Comparison of ENCODE assay signal across 8 cellular contexts in the genomic region with DNA sequence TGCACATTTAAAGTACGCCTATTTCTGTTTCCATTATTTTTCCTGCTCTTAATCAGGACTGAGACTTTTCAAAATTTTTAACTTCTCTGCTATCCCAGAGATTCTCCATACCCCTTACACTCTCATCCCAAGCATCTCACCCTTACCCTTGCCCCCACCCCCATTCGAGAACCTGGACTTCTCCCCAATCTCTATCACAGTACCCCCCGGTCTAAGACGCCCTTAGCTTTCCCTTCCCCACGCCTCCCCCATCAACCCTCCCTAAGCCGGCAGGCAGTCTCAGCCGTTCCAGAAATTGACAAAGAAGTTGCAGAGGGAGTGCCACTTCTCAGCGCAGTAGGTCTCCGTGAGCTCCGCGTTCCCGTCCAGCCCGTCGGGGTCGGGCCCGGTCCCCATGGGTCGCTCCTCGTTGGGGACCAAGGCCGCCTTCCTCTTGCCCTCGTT. TPM values are rescaled to one million over a fixed set of nuclear protein-coding genes. Genes with fewer than 3 reads are reported as not detected.
A peak's percentile ranks its signal among the peaks of the same experiment; 100 is the strongest.
DNase-seq lines count a peak whose midpoint lies in the region; ATAC-seq and TF ChIP-seq lines count a peak whose summit lies in the region.

No MANE protein-coding gene starts in this region.

- no peak for TF ChIP-seq CTCF in Caco-2 (IDR thresholded peaks at IDR 0.05; ENCODE audit: insufficient read depth in 1 of 2, low read depth in 1 of 2, low read length in 1 of 2, severe bottlenecking in 1 of 2, unreplicated experiment in 1 of 2)
- TF ChIP-seq CTCF in HL-60 (IDR thresholded peaks at IDR 0.05; ENCODE audit: insufficient read depth, low read length) = no peak
- TF ChIP-seq CTCF in astrocyte of the cerebellum (IDR thresholded peaks at IDR 0.05; ENCODE audit: low read depth, low read length, missing control alignments) = no peak

- H3K9me3 Mint-ChIP-seq in Caco-2 (ENCODE audit: unreplicated experiment) (no peaks in the 10 kb centered on the region), immature natural killer cell (no peaks in the 10 kb centered on the region)

- peak overlapping the region in 4 of 5 donors; percentile 42 to 75 (median 69) for H3K9ac ChIP-seq in subcutaneous abdominal adipose tissue (ENCODE audit: low read length in 5 of 5)

- H3K27me3 ChIP-seq in Caco-2 (replicated peaks; ENCODE audit: control insufficient read depth, insufficient read depth, low read length) (no peaks in the 10 kb centered on the region), HL-60 (ENCODE audit: insufficient read depth, poor library complexity, severe bottlenecking) (no peaks in the 10 kb centered on the region), subcutaneous abdominal adipose tissue (ENCODE audit: control insufficient read depth in 5 of 5, insufficient read depth in 4 of 5, low read length in 5 of 5) (no peaks in the 10 kb centered on the region)

- H3K9me3 ChIP-seq in Caco-2 (no peaks in the 10 kb centered on the region), subcutaneous abdominal adipose tissue (ENCODE audit: control insufficient read depth in 5 of 5, low read length in 5 of 5) (no peaks in the 10 kb centered on the region)

- no TSS peak for BruUV-seq in Caco-2 (replicated peaks; lab: Mats Ljungman, UMichigan)

- H3K36me3 ChIP-seq in Caco-2 (ENCODE audit: control insufficient read depth, insufficient read depth, low read length) = no peaks in the 10 kb centered on the region
- H3K36me3 ChIP-seq in subcutaneous abdominal adipose tissue (ENCODE audit: control insufficient read depth in 5 of 5, insufficient read depth in 5 of 5, low read length in 5 of 5) = no peaks in the 10 kb centered on the region

- no peak overlapping the region for H3K27ac Mint-ChIP-seq in Caco-2 (ENCODE audit: unreplicated experiment)
- H3K27ac Mint-ChIP-seq in immature natural killer cell = peak overlapping the region; percentile 63 to 90 (median 78)

- in situ Hi-C loops in astrocyte of the cerebellum (cut with HindIII; ENCODE audit: low sequenced_read_pairs) = no loop called here

- CTCF ChIA-PET in Caco-2 (lab: Charles Lee) = interaction anchor here (0.6 to 1.9 kb wide), 3 partner anchors 76 to 148 kb away, joined by 3 to 8 read pairs (median 3); no protein-coding TSS in a partner anchor

- peak overlapping the region; percentile 91 for H3K4me3 ChIP-seq in Caco-2 (ENCODE audit: low read depth, low read length)
- H3K4me3 ChIP-seq in HL-60 (replicated peaks; ENCODE audit: insufficient read depth, low read length) = peak overlapping the region; percentile 71
- H3K4me3 ChIP-seq in astrocyte of the cerebellum (ENCODE audit: low read depth, low read length) = peak overlapping the region; percentile 67
- peak overlapping the region; percentile 74 to 90 (median 83) for H3K4me3 ChIP-seq in subcutaneous abdominal adipose tissue (ENCODE audit: low read depth in 1 of 5, low read length in 5 of 5)

- intact Hi-C loops in Caco-2 (cut with micrococcal nuclease; ENCODE audit: unreplicated experiment) = loop anchor here (2.0 kb wide), 1 partner anchor 21 kb away; no protein-coding TSS in a partner anchor

- H3K27ac ChIP-seq in HL-60 (replicated peaks) = peak overlapping the region; percentile 48; the same call in 1 of the 2 replicates
- H3K27ac ChIP-seq in subcutaneous abdominal adipose tissue (ENCODE audit: low read depth, low read length) = peak overlapping the region; percentile 58

- ATAC-seq in HG02840 (IDR thresholded peaks at IDR 0.05; ENCODE audit: low FRiP score, unreplicated experiment) = no peak

- H3K4me3 Mint-ChIP-seq in Caco-2 (ENCODE audit: unreplicated experiment) (peak overlapping the region; percentile 85), immature natural killer cell (peak overlapping the region; percentile 83 to 92 (median 88))

- H3K36me3 Mint-ChIP-seq in Caco-2 (ENCODE audit: insufficient read depth, unreplicated experiment) (peaks cover 12% of the 10 kb centered on the region), immature natural killer cell (no peaks in the 10 kb centered on the region)

- no peak for DNase-seq in Caco-2
- no peak for DNase-seq in HL-60 (ENCODE audit: low read depth in 1 of 2, low spot score in 1 of 2)
- DNase-seq in astrocyte of the cerebellum (ENCODE audit: low read depth) = no peak
- no peak for DNase-seq in immature natural killer cell
- no peak for DNase-seq in AG20443 (ENCODE audit: low spot score)
- no peak for DNase-seq in SHP77 (lab: John Stamatoyannopoulos, UW)

- peaks cover 5% of the 10 kb centered on the region; the same call in 1 of the 2 replicates for H3K4me1 ChIP-seq in Caco-2
- peaks cover 0 to 22% (median 21%) of the 10 kb centered on the region in 5 donors for H3K4me1 ChIP-seq in subcutaneous abdominal adipose tissue (ENCODE audit: control insufficient read depth in 5 of 5, insufficient read depth in 5 of 5, low read length in 5 of 5)

- peaks cover 1% of the 10 kb centered on the region for H3K27me3 Mint-ChIP-seq in Caco-2 (ENCODE audit: insufficient read depth, unreplicated experiment)
- peaks cover 0 to 4% (median 2%) of the 10 kb centered on the region in 3 donors for H3K27me3 Mint-ChIP-seq in immature natural killer cell (ENCODE audit: low read depth in 3 of 3)

- H3K4me1 Mint-ChIP-seq in Caco-2 (ENCODE audit: low read depth, unreplicated experiment) = peaks cover 10% of the 10 kb centered on the region
- H3K4me1 Mint-ChIP-seq in immature natural killer cell = peaks cover 21 to 27% of the 10 kb centered on the region in 2 donors

- POLR2A ChIA-PET in Caco-2 (lab: Charles Lee) = interaction anchor here (1.0 to 1.8 kb wide), 3 partner anchors 16 to 21 kb away, joined by 7 to 10 read pairs (median 9); a partner anchor contains a TSS

RNA-seq across cellular contexts. Expression of a gene that starts 1.4 kb away (rescaled TPM):
- 3.3 and 3.6 TPM in 2 replicates for total RNA-seq in Caco-2 (2022)
- polyA plus RNA-seq in immature natural killer cell = 1 to 10 TPM in 2 of 3 donors, under 1 TPM in 1; 0.48 to 3.1 (median 3.1) TPM

RNA-seq across cellular contexts. Expression of a gene that starts 15.6 kb away (rescaled TPM):
- total RNA-seq in Caco-2 (2022) = 47.7 and 49.7 TPM in 2 replicates
- polyA plus RNA-seq in immature natural killer cell = 10 to 100 TPM in 1 of 3 donors, 1 to 10 TPM in 2; 2.9 to 12.8 (median 4.7) TPM
